ENCODE assay signal across 9 cellular contexts in genomic region chr12:66036317-66036716, GRCh38.
DNase-seq lines count a peak whose midpoint lies in the region; ATAC-seq and TF ChIP-seq lines count a peak whose summit lies in the region.
"Had no signal": no experiment of that assay in that cellular context is flagged by ENCODE, and none has a peak within 500 bp of the region (broad histone marks: within the 10 kb centered on the region; RNA-seq: fewer than 3 reads in every experiment).

No MANE protein-coding gene starts in this region.

- WGBS in upper lobe of left lung, 2 donors, result 24 to 39% methylated on average over 4 of the region's 4 CpGs

- no peak overlapping the region for H3K4me3 ChIP-seq in upper lobe of left lung

- no peak for TF ChIP-seq CTCF in upper lobe of left lung (IDR thresholded peaks at IDR 0.05)

- peak; percentile 26 to 68 for ATAC-seq in upper lobe of left lung (ENCODE audit: low FRiP score in 2 of 2)
- ATAC-seq in HG03045 (IDR thresholded peaks at IDR 0.05; ENCODE audit: unreplicated experiment), result no peak
- ATAC-seq in GM18870 (IDR thresholded peaks at IDR 0.05; ENCODE audit: unreplicated experiment), result no peak
- ATAC-seq: naive thymus-derived CD4-positive, alpha-beta T cell had no signal

- no peak for TF ChIP-seq EP300 in upper lobe of left lung (IDR thresholded peaks at IDR 0.05)

- no peaks in the 10 kb centered on the region for H3K4me1 ChIP-seq in upper lobe of left lung

- H3K9me3 ChIP-seq in upper lobe of left lung, result no peaks in the 10 kb centered on the region

- H3K27ac ChIP-seq in upper lobe of left lung, result no peak overlapping the region

- H3K36me3 ChIP-seq in upper lobe of left lung, result no peaks in the 10 kb centered on the region

- H3K27me3 ChIP-seq in upper lobe of left lung, result no peaks in the 10 kb centered on the region

- DNase-seq in HK-2 (ENCODE audit: unreplicated experiment) (peak; percentile 61), astrocyte of the hippocampus (ENCODE audit: low read depth, low spot score) (peak; percentile 94), hepatic stellate cell (ENCODE audit: low spot score) (peak; percentile 59), upper lobe of left lung (no peak), NCI-H748 (lab: John Stamatoyannopoulos, UW; ENCODE audit: unreplicated experiment) (no peak)
- DNase-seq: endodermal cell; naive thymus-derived CD4-positive, alpha-beta T cell had no signal

- TF ChIP-seq POLR2A in upper lobe of left lung (IDR thresholded peaks at IDR 0.05), result no peak

Comparison
In these comparisons a context has a peak if more than half of its experiments do, and no peak if none do; other contexts are left out.
1. DNase-seq: peak in HK-2 (single experiment), astrocyte of the hippocampus (single experiment) and hepatic stellate cell (single experiment); none in upper lobe of left lung (0 of 2) and NCI-H748 (single experiment).
2. ATAC-seq: peak in upper lobe of left lung (2 of 2); none in HG03045 (single experiment) and GM18870 (single experiment).